Comparison of ENCODE assay signal across 29 cellular contexts in genomic region chr2:16619576-16620245, GRCh38.
"Had no signal": no experiment of that assay in that cellular context is flagged by ENCODE, and none has a peak within 500 bp of the region (broad histone marks: within the 10 kb centered on the region; RNA-seq: fewer than 3 reads in every experiment).

No MANE protein-coding gene starts in this region.

- H3K36me3 ChIP-seq: brain microvascular endothelial cell, cardiac muscle cell, MG63 had no signal

- H3K4me3 ChIP-seq: cardiac muscle cell, MG63, SJCRH30 had no signal

- H3K4me3 Mint-ChIP-seq: activated B cell treated with CpG ODN at 0.5 μM for 24 hours; activated CD4-positive, alpha-beta T cell treated with anti-CD3 and anti-CD28 coated beads, Interleukin-2, amount 10 ng/mL, durations not matched to agents 24 days and 14 days; activated CD8-positive, alpha-beta memory T cell treated with anti-CD3 and anti-CD28 coated beads, Interleukin-2, amount 10 ng/mL, durations not matched to agents 7 days and 5 days; activated naive CD4-positive, alpha-beta T cell treated with anti-CD3 and anti-CD28 coated beads, Interleukin-2, amount 10 ng/mL, durations not matched to agents 7 days and 5 days; activated naive CD8-positive, alpha-beta T cell treated with anti-CD3 and anti-CD28 coated beads for 36 hours; activated T-cell treated with anti-CD3 and anti-CD28 coated beads, Interleukin-2, amount 50 U/mL, for 24 hours; activated T-helper 1 cell treated with anti-CD3 and anti-CD28 coated beads, Interleukin-12 subunit alpha, Interleukin-12 subunit beta, Interleukin-2, Interleukin-4 antibody, amounts not matched to agents 30 ng/mL and 10 ng/mL and 1 ng/mL, durations not matched to agents 14 hours and 24 hours and 36 hours; T-helper 1 cell treated with Interleukin-12 subunit alpha and Interleukin-12 subunit beta and Interleukin-4 antibody, amounts not matched to agents 30 μg/mL and 1 μg/mL, for 36 hours had no signal

- H3K27me3 Mint-ChIP-seq: activated B cell treated with CpG ODN at 0.5 μM for 24 hours; activated CD8-positive, alpha-beta memory T cell treated with anti-CD3 and anti-CD28 coated beads, Interleukin-2, amount 10 ng/mL, durations not matched to agents 7 days and 5 days had no signal

- H3K27ac ChIP-seq: brain microvascular endothelial cell, cardiac muscle cell, SJCRH30 had no signal

- DNase-seq: activated B cell treated with CpG ODN at 0.5 μM for 24 hours; activated CD4-positive, alpha-beta T cell treated with anti-CD3 and anti-CD28 coated beads for 1 hour; activated CD4-positive, alpha-beta T cell treated with anti-CD3 and anti-CD28 coated beads, Interleukin-2, amount 10 ng/mL, durations not matched to agents 24 days and 14 days; activated CD4-positive, alpha-beta T cell treated with anti-CD3 and anti-CD28 coated beads, Interleukin-2, amount 50 U/mL, for 48 hours; activated CD8-positive, alpha-beta memory T cell treated with anti-CD3 and anti-CD28 coated beads, Interleukin-2, amount 10 ng/mL, durations not matched to agents 7 days and 5 days; activated gamma-delta T cell treated with Interleukin-2 at 50 U/mL for 16 hours; activated naive CD4-positive, alpha-beta T cell treated with anti-CD3 and anti-CD28 coated beads, Interleukin-2, amount 10 ng/mL, durations not matched to agents 7 days and 5 days; activated naive CD8-positive, alpha-beta T cell treated with anti-CD3 and anti-CD28 coated beads for 36 hours; activated T-cell treated with anti-CD3 and anti-CD28 coated beads, Interleukin-2, amount 50 U/mL, for 24 hours; brain microvascular endothelial cell; MG63; MV-4-11; NCI-H1092 treated with DMSO at 0.1 percent for 48 hours; NCI-H1417 treated with DMSO at 0.1 percent for 48 hours; NCI-H1694; NCI-H2029; NCI-H2107; NCI-H2171 treated with DMSO at 0.1 percent for 48 hours; NCI-H226; NCI-H510A; NCI-H526 treated with DMSO at 0.1 percent for 48 hours; NCI-H82; Right ventricle myocardium superior; RPMI8226; SJCRH30 had no signal

- ATAC-seq: activated CD8-positive, alpha-beta memory T cell treated with anti-CD3 and anti-CD28 coated beads, Interleukin-2, amount 10 ng/mL, durations not matched to agents 7 days and 5 days; Panc1 had no signal

- H3K27me3 ChIP-seq: brain microvascular endothelial cell, cardiac muscle cell, MG63, SJCRH30 had no signal

- H3K36me3 Mint-ChIP-seq: activated CD8-positive, alpha-beta memory T cell treated with anti-CD3 and anti-CD28 coated beads, Interleukin-2, amount 10 ng/mL, durations not matched to agents 7 days and 5 days; activated naive CD4-positive, alpha-beta T cell treated with anti-CD3 and anti-CD28 coated beads, Interleukin-2, amount 10 ng/mL, durations not matched to agents 7 days and 5 days; activated naive CD8-positive, alpha-beta T cell treated with anti-CD3 and anti-CD28 coated beads for 36 hours had no signal

- H3K9me3 ChIP-seq: MG63, SJCRH30 had no signal

- H3K9me3 Mint-ChIP-seq: activated B cell treated with CpG ODN at 0.5 μM for 24 hours; activated CD4-positive, alpha-beta T cell treated with anti-CD3 and anti-CD28 coated beads, Interleukin-2, amount 10 ng/mL, durations not matched to agents 24 days and 14 days; activated naive CD4-positive, alpha-beta T cell treated with anti-CD3 and anti-CD28 coated beads, Interleukin-2, amount 10 ng/mL, durations not matched to agents 7 days and 5 days; activated naive CD8-positive, alpha-beta T cell treated with anti-CD3 and anti-CD28 coated beads for 36 hours; activated T-cell treated with anti-CD3 and anti-CD28 coated beads, Interleukin-2, amount 50 U/mL, for 24 hours; activated T-helper 1 cell treated with anti-CD3 and anti-CD28 coated beads, Interleukin-12 subunit alpha, Interleukin-12 subunit beta, Interleukin-2, Interleukin-4 antibody, amounts not matched to agents 30 ng/mL and 10 ng/mL and 1 ng/mL, durations not matched to agents 14 hours and 24 hours and 36 hours; T-helper 1 cell treated with Interleukin-12 subunit alpha and Interleukin-12 subunit beta and Interleukin-4 antibody, amounts not matched to agents 30 μg/mL and 1 μg/mL, for 36 hours had no signal

- H3K27ac Mint-ChIP-seq: activated B cell treated with CpG ODN at 0.5 μM for 24 hours; activated CD4-positive, alpha-beta T cell treated with anti-CD3 and anti-CD28 coated beads, Interleukin-2, amount 10 ng/mL, durations not matched to agents 24 days and 14 days; activated CD8-positive, alpha-beta memory T cell treated with anti-CD3 and anti-CD28 coated beads, Interleukin-2, amount 10 ng/mL, durations not matched to agents 7 days and 5 days; activated naive CD4-positive, alpha-beta T cell treated with anti-CD3 and anti-CD28 coated beads, Interleukin-2, amount 10 ng/mL, durations not matched to agents 7 days and 5 days; activated naive CD8-positive, alpha-beta T cell treated with anti-CD3 and anti-CD28 coated beads for 36 hours; activated T-cell treated with anti-CD3 and anti-CD28 coated beads, Interleukin-2, amount 50 U/mL, for 24 hours; activated T-helper 1 cell treated with anti-CD3 and anti-CD28 coated beads, Interleukin-12 subunit alpha, Interleukin-12 subunit beta, Interleukin-2, Interleukin-4 antibody, amounts not matched to agents 30 ng/mL and 10 ng/mL and 1 ng/mL, durations not matched to agents 14 hours and 24 hours and 36 hours; T-helper 1 cell treated with Interleukin-12 subunit alpha and Interleukin-12 subunit beta and Interleukin-4 antibody, amounts not matched to agents 30 μg/mL and 1 μg/mL, for 36 hours had no signal
